8 cellular contexts compared by ENCODE assay signal in the genomic region with DNA sequence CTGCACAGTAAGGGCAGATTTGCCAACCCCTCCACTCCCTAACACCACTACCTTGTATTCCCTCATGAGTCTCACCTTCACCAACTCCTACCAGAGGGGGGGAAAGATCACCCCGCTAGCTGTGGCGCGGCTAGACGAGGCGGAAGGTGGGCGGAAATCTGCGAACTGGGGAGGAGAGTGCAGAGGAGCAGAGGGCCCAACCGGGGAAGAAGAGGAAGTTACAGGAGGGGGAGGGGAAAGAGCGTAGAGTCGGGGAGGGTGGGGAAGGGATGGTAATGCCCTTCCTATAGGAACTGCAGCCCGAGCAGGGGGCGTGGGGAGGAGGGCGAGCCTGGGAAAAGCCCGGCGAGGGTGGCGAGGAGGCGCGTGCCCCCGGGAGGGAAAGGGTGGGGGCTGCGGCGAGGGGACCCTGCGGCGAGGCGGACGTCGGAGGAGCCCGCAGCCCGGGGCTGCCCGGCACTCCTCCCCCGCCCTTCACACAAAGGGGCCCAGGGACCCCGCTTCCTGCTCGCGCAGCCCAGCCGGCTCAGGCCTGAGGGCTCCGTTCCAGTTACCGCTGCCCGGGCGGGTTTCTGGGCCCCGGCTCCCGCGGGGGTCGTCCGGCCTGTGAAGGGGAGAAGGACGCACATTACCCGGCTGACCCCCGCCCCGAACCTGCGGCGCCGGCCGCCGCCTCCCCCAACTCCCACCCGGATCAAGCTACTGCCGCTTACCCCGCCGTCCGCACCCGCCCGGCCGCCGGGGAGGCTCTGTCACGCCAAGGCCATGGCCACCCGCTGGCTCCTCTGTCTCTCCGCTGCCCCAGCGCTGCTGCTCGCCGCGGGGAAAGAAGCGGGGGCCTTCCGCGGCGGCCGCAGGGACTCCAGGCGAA. TPM values are rescaled to one million over a fixed set of nuclear protein-coding genes. Genes with fewer than 3 reads are reported as not detected.
DNase-seq lines count a peak whose midpoint lies in the region; ATAC-seq and TF ChIP-seq lines count a peak whose summit lies in the region.

No MANE protein-coding gene starts in this region.

- peak overlapping the region; percentile 86 for H3K9ac ChIP-seq in Karpas-422 (ENCODE audit: low read length)

- H3K36me3 Mint-ChIP-seq in GM23338 (ENCODE audit: low read depth), result peaks cover 17% of the 10 kb centered on the region; the same call in 2 of the 3 replicates
- peaks cover 24% of the 10 kb centered on the region for H3K36me3 Mint-ChIP-seq in nephron progenitor cell (ENCODE audit: low read depth)

- H3K9me3 Mint-ChIP-seq in GM23338, result no peaks in the 10 kb centered on the region
- H3K9me3 Mint-ChIP-seq in nephron progenitor cell, result no peaks in the 10 kb centered on the region

- TF ChIP-seq CTCF in DOHH2 (IDR thresholded peaks at IDR 0.05; ENCODE audit: low read depth, low read length, poor library complexity, severe bottlenecking), result no peak
- no peak for TF ChIP-seq CTCF in GM23338 (conservative IDR thresholded peaks at IDR 0.05; ENCODE audit: low read depth in 2 of 2)
- TF ChIP-seq CTCF in fibroblast of pulmonary artery (IDR thresholded peaks at IDR 0.05; ENCODE audit: low read length, missing control alignments), result no peak
- no peak for TF ChIP-seq CTCF in nephron progenitor cell (IDR thresholded peaks at IDR 0.05)
- no peak for TF ChIP-seq CTCF in stomach (IDR thresholded peaks at IDR 0.05)

- H4K20me1 ChIP-seq in DOHH2 (ENCODE audit: control insufficient read depth, insufficient read depth, low read depth, low read length), result no peaks in the 10 kb centered on the region
- no peaks in the 10 kb centered on the region; the same call in 1 of the 2 replicates for H4K20me1 ChIP-seq in GM23338 (replicated peaks; ENCODE audit: insufficient read depth)
- H4K20me1 ChIP-seq in Karpas-422 (ENCODE audit: insufficient read depth, low read depth, low read length), result no peaks in the 10 kb centered on the region

- ATAC-seq in GM23338, result peak; percentile 77

- intact Hi-C loops in stomach (cut with DNase I; ENCODE audit: low total_unique reads), result no loop called here

- TF ChIP-seq POLR2A in stomach (IDR thresholded peaks at IDR 0.05), result no peak

- no peaks in the 10 kb centered on the region for H3K27me3 ChIP-seq in DOHH2 (ENCODE audit: control insufficient read depth, low read length)
- no peaks in the 10 kb centered on the region for H3K27me3 ChIP-seq in GM23338 (ENCODE audit: insufficient read depth)
- no peaks in the 10 kb centered on the region for H3K27me3 ChIP-seq in Karpas-422 (ENCODE audit: low read length)
- no peaks in the 10 kb centered on the region for H3K27me3 ChIP-seq in stomach

- H3K4me3 Mint-ChIP-seq in GM23338 (peak overlapping the region; percentile 90), nephron progenitor cell (peak overlapping the region; percentile 93)

- TF ChIP-seq EP300 in stomach (IDR thresholded peaks at IDR 0.05), result no peak

- no peaks in the 10 kb centered on the region for H3K9me2 ChIP-seq in DOHH2 (replicated peaks; ENCODE audit: control insufficient read depth, low read length)
- no peaks in the 10 kb centered on the region for H3K9me2 ChIP-seq in GM23338 (ENCODE audit: insufficient read depth)
- H3K9me2 ChIP-seq in Karpas-422 (replicated peaks; ENCODE audit: insufficient read depth, low read length), result no peaks in the 10 kb centered on the region

- H3K4me2 ChIP-seq in DOHH2 (ENCODE audit: low read length) (peak overlapping the region; percentile 64), GM23338 (peak overlapping the region; percentile 87), Karpas-422 (ENCODE audit: low read depth, low read length, poor library complexity, severe bottlenecking) (peak overlapping the region; percentile 72)

- H3K27ac Mint-ChIP-seq in GM23338 (peak overlapping the region; percentile 88; the same call in 1 of the 2 replicates), nephron progenitor cell (peak overlapping the region; percentile 98)

- H3K4me1 Mint-ChIP-seq in GM23338, result peaks cover 9% of the 10 kb centered on the region
- H3K4me1 Mint-ChIP-seq in nephron progenitor cell, result peaks cover 60% of the 10 kb centered on the region

- WGBS in stomach, 5 donors, result 0 to 34% (median 0%) methylated on average over 3 to 68 of the region's 74 CpGs

- H3K27ac ChIP-seq in DOHH2 (ENCODE audit: low read depth, low read length) (peak overlapping the region; percentile 71), GM23338 (ENCODE audit: low read depth) (peak overlapping the region; percentile 83), Karpas-422 (ENCODE audit: low read length) (peak overlapping the region; percentile 80), stomach (peak overlapping the region; percentile 96 to 100 (median 96))

- H2AFZ ChIP-seq in GM23338 (no peak overlapping the region; the same call in 1 of the 2 replicates), Karpas-422 (ENCODE audit: low read length) (peak overlapping the region; percentile 14; the same call in 1 of the 2 replicates)

- H3K4me1 ChIP-seq in DOHH2 (ENCODE audit: control insufficient read depth, low read length) (peaks cover 24% of the 10 kb centered on the region), GM23338 (ENCODE audit: insufficient read depth) (peaks cover 8% of the 10 kb centered on the region), Karpas-422 (ENCODE audit: low read length) (peaks cover 35% of the 10 kb centered on the region), stomach (peaks cover 0 to 33% (median 7%) of the 10 kb centered on the region in 4 donors)

- peak; percentile 86 for DNase-seq in GM23338 (ENCODE audit: low spot score)
- DNase-seq in Karpas-422, result peak; percentile 92
- DNase-seq in RKO (ENCODE audit: low spot score), result peak; percentile 81
- peak; percentile 37 to 59 for DNase-seq in activated T-helper 1 cell treated with anti-CD3 and anti-CD28 coated beads, Interleukin-2, amount 50 U/mL, for 16 hours (ENCODE audit: low read depth in 1 of 2, low spot score in 1 of 2)
- peak; percentile 85 for DNase-seq in fibroblast of pulmonary artery (ENCODE audit: low read depth)
- peak; percentile 81 for DNase-seq in nephron progenitor cell
- DNase-seq in stomach, result peak; percentile 61

- peaks cover 60% of the 10 kb centered on the region for H3K79me2 ChIP-seq in DOHH2 (ENCODE audit: control insufficient read depth, low read length)
- peaks cover 19% of the 10 kb centered on the region for H3K79me2 ChIP-seq in GM23338 (replicated peaks; ENCODE audit: insufficient read depth)
- peaks cover 37% of the 10 kb centered on the region for H3K79me2 ChIP-seq in Karpas-422 (ENCODE audit: low read length)

- peaks cover 32% of the 10 kb centered on the region for H3K36me3 ChIP-seq in DOHH2 (ENCODE audit: control insufficient read depth, low read length)
- peaks cover 5% of the 10 kb centered on the region; the same call in 1 of the 2 replicates for H3K36me3 ChIP-seq in GM23338 (ENCODE audit: insufficient read depth)
- peaks cover 14% of the 10 kb centered on the region; the same call in 1 of the 2 replicates for H3K36me3 ChIP-seq in Karpas-422 (ENCODE audit: insufficient read depth, low read length)
- H3K36me3 ChIP-seq in stomach, result peaks cover 0 to 17% (median 6%) of the 10 kb centered on the region in 4 donors

- peak overlapping the region; percentile 96 for H3K4me3 ChIP-seq in DOHH2 (ENCODE audit: low read length)
- peak overlapping the region; percentile 79 for H3K4me3 ChIP-seq in GM23338
- peak overlapping the region; percentile 71 for H3K4me3 ChIP-seq in Karpas-422 (ENCODE audit: low read length)
- H3K4me3 ChIP-seq in fibroblast of pulmonary artery (replicated peaks; ENCODE audit: low read depth, low read length), result peak overlapping the region; percentile 72
- peak overlapping the region; percentile 62 to 75 (median 69) for H3K4me3 ChIP-seq in stomach

- H3F3A ChIP-seq in DOHH2 (ENCODE audit: control insufficient read depth, insufficient read depth) (no peaks in the 10 kb centered on the region), GM23338 (replicated peaks; ENCODE audit: low read depth) (0 out of 2 replicates have a peak, but pooled peaks cover 4% of the 10 kb centered on the region)

- no peaks in the 10 kb centered on the region for H3K9me3 ChIP-seq in DOHH2 (ENCODE audit: control insufficient read depth, insufficient read depth, low read length)
- H3K9me3 ChIP-seq in Karpas-422 (ENCODE audit: low read length), result no peaks in the 10 kb centered on the region
- peaks cover 0 to 7% (median 0%) of the 10 kb centered on the region in 4 donors for H3K9me3 ChIP-seq in stomach

- peaks cover 3% of the 10 kb centered on the region for H3K27me3 Mint-ChIP-seq in GM23338 (ENCODE audit: insufficient read depth, low read depth, poor library complexity)
- H3K27me3 Mint-ChIP-seq in nephron progenitor cell (ENCODE audit: low read depth, poor library complexity), result no peaks in the 10 kb centered on the region

TF ChIP-seq in GM23338, 12 proteins besides CTCF, POLR2A, EP300 and RAD21:
- TF ChIP-seq POLR2AphosphoS5 (IDR thresholded peaks at IDR 0.05; ENCODE audit: low read depth), result peak; percentile 42; the same call in 1 of the 2 replicates
- TF ChIP-seq, protein P1, sequence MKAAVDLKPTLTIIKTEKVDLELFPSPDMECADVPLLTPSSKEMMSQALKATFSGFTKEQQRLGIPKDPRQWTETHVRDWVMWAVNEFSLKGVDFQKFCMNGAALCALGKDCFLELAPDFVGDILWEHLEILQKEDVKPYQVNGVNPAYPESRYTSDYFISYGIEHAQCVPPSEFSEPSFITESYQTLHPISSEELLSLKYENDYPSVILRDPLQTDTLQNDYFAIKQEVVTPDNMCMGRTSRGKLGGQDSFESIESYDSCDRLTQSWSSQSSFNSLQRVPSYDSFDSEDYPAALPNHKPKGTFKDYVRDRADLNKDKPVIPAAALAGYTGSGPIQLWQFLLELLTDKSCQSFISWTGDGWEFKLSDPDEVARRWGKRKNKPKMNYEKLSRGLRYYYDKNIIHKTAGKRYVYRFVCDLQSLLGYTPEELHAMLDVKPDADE (IDR thresholded peaks at IDR 0.05), result no peak

RNA-seq across cellular contexts. Expression of a gene that starts 1.8 kb away (rescaled TPM):
- total RNA-seq in GM23338 (2014; rRNA removed; shearing (Covaris generic)), result 22.7 and 25.0 TPM in 2 replicates
- 14.5 and 16.0 TPM in 2 replicates for polyA plus RNA-seq in GM23338 (2016; fragmentation: Nextera tagmentation; extraction: Ambion mirVana)
- total RNA-seq in Karpas-422 (2014; rRNA removed; shearing (Covaris generic); ENCODE audit: low replicate concordance), result 9.8 and 27.7 TPM in 2 replicates
- total RNA-seq in stomach, result 10 to 100 TPM; 16.1 to 53.1 (median 28.3) TPM
- 10 to 100 TPM; 11.1 to 16.5 (median 13.2) TPM for polyA plus RNA-seq in stomach

Comparison
In these comparisons a context has a peak if more than half of its experiments do, and no peak if none do; other contexts are left out.
1. Peak in every context shown above with its lines: DNase-seq, ATAC-seq, H3K4me3 ChIP-seq and H3K27ac ChIP-seq.